ENCODE assay signal across 29 cellular contexts in the genomic region with DNA sequence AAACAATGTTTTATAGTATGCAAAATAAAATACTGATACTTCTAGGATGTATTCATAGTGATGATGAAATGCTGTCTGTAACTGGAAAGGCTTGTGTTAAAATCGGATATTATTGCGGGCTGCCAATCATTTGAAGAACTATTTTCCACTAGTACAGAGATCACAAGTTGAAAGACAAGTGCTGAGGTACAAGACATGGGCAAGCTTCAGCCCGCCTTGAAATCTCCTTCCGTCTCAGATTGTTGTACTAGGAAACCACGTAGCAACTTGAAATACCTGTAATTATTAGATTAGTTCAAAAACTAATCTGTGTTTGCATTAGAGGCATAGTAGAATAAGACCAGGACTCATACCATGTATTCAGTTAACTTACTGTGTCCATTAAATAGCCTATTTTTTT.
"Had no signal": no experiment of that assay in that cellular context is flagged by ENCODE, and none has a peak within 500 bp of the region (broad histone marks: within the 10 kb centered on the region; RNA-seq: fewer than 3 reads in every experiment).

No MANE protein-coding gene starts in this region.

- ATAC-seq: activated CD4-positive, alpha-beta T cell treated with anti-CD3 and anti-CD28 coated beads for 36 hours; activated naive CD4-positive, alpha-beta T cell treated with anti-CD3 and anti-CD28 coated beads, Interleukin-2, amount 50 U/mL, for 72 hours; activated T-cell treated with anti-CD3 and anti-CD28 coated beads, Interleukin-2, amount 50 U/mL, for 72 hours; gastroesophageal sphincter; heart right ventricle had no signal

- H3K79me2 ChIP-seq: hepatocyte had no signal

- H3K9me3 ChIP-seq: ascending aorta, esophagus squamous epithelium, gastroesophageal sphincter, heart right ventricle had no signal

- H3K27ac ChIP-seq: ascending aorta, gastroesophageal sphincter, heart right ventricle, hepatocyte had no signal

- H3K4me2 ChIP-seq: hepatocyte had no signal

- H3K4me1 ChIP-seq: ascending aorta, gastroesophageal sphincter, heart right ventricle had no signal

- H3K36me3 ChIP-seq: heart right ventricle had no signal

- H3K4me3 ChIP-seq: ascending aorta, esophagus squamous epithelium, gastroesophageal sphincter, heart right ventricle, hepatocyte had no signal

- H3K27me3 ChIP-seq: ascending aorta, esophagus squamous epithelium, gastroesophageal sphincter, hepatocyte had no signal

- DNase-seq: activated CD4-positive, alpha-beta memory T cell treated with anti-CD3 and anti-CD28 coated beads, Interleukin-2, amount 10 ng/mL, durations not matched to agents 7 days and 5 days; activated CD4-positive, alpha-beta T cell treated with anti-CD3 and anti-CD28 coated beads for 36 hours; activated CD4-positive, alpha-beta T cell treated with anti-CD3 and anti-CD28 coated beads, Interleukin-2, amount 10 ng/mL, durations not matched to agents 24 days and 14 days; activated CD4-positive, alpha-beta T cell treated with anti-CD3 and anti-CD28 coated beads, Interleukin-2, amount 50 U/mL, for 4 hours; activated CD4-positive, CD25-positive, alpha-beta regulatory T cell; activated CD4-positive, CD25-positive, alpha-beta regulatory T cell treated with anti-CD3 and anti-CD28 coated beads, Interleukin-2, amount 50 U/mL, for 72 hours; activated CD8-positive, alpha-beta memory T cell treated with anti-CD3 and anti-CD28 coated beads, Interleukin-2, amount 50 U/mL, for 48 hours; activated gamma-delta T cell; activated naive CD4-positive, alpha-beta T cell; activated naive CD4-positive, alpha-beta T cell treated with anti-CD3 and anti-CD28 coated beads, Interleukin-2, amount 10 ng/mL, durations not matched to agents 7 days and 5 days; activated naive CD8-positive, alpha-beta T cell treated with anti-CD3 and anti-CD28 coated beads, Interleukin-2, amount 10 ng/mL, durations not matched to agents 7 days and 5 days; activated T-cell treated with anti-CD3 and anti-CD28 coated beads for 4 hours; activated T-cell treated with anti-CD3 and anti-CD28 coated beads, Interleukin-2, amount 50 U/mL, for 24 hours; activated T-cell treated with anti-CD3 and anti-CD28 coated beads, Interleukin-2, amount 50 U/mL, for 72 hours; caudate nucleus; cortex of kidney; effector CD8-positive, alpha-beta T cell; erythroblast; esophagus squamous epithelium; foreskin melanocyte; heart right ventricle; T-helper 2 cell had no signal

- H2AFZ ChIP-seq: hepatocyte had no signal

- FAIRE-seq: colon, endometrium, endothelial cell of umbilical vein had no signal
